7 cellular contexts compared by ENCODE assay signal in genomic region chr7:106178593-106179134, GRCh38.
DNase-seq lines count a peak whose midpoint lies in the region; ATAC-seq, FAIRE-seq and TF ChIP-seq lines count a peak whose summit lies in the region.

No MANE protein-coding gene starts in this region.

- no peak overlapping the region for H2AFZ ChIP-seq in endothelial cell of umbilical vein (ENCODE audit: low read depth, low read length)

- H4K20me1 ChIP-seq in endothelial cell of umbilical vein (replicated peaks; ENCODE audit: control insufficient read depth, extremely low read depth, insufficient read depth, low read length), result no peaks in the 10 kb centered on the region

- no peak overlapping the region for H3K9ac ChIP-seq in endothelial cell of umbilical vein (replicated peaks; ENCODE audit: extremely low read depth, insufficient read depth, low read length)

- H3K79me2 ChIP-seq in endothelial cell of umbilical vein (ENCODE audit: control insufficient read depth, insufficient read depth, low read length), result no peaks in the 10 kb centered on the region

- in situ Hi-C loops in gastrocnemius medialis (cut with MboI; ENCODE audit: low sequenced_read_pairs in 4 of 4), result loop anchor here (5.0 to 25.0 kb wide), 5 partner anchors 106 to 484 kb away; partner anchors contain the start of genes NAMPT (in 3 of the 4) and CCDC71L (in 1 of the 4)

- H3K4me3 ChIP-seq in endothelial cell of umbilical vein (replicated peaks in 1 of 3; ENCODE audit: insufficient read depth in 1 of 3, low read depth in 1 of 3, low read length in 3 of 3) (no peak overlapping the region), gastrocnemius medialis (no peak overlapping the region)

- H3K4me1 ChIP-seq in endothelial cell of umbilical vein (ENCODE audit: control insufficient read depth, extremely low read depth, insufficient read depth, low read length) (no peaks in the 10 kb centered on the region), gastrocnemius medialis (peaks cover 18% of the 10 kb centered on the region in 2 donors)

- CTCF ChIA-PET in endothelial cell of umbilical vein (lab: Charles Lee), result interaction anchor here (0.6 to 12.8 kb wide), 23 partner anchors 12 to 972 kb away, joined by 3 to 285 read pairs (median 4); partner anchors contain the start of genes CCDC71L and NAMPT

- no peak for DNase-seq in GM12891 (ENCODE audit: insufficient read length, low spot score)
- peak; percentile 17 for DNase-seq in NCI-H526 treated with DMSO at 0.1 percent for 48 hours (lab: John Stamatoyannopoulos, UW)
- DNase-seq in endothelial cell of umbilical vein (ENCODE audit: low read depth, low spot score), result peak; percentile 67
- DNase-seq in gastrocnemius medialis, result no peak
- no peak for DNase-seq in NOMO-1 (lab: John Stamatoyannopoulos, UW; ENCODE audit: unreplicated experiment in 2 of 2)
- no peak for DNase-seq in GM20000 (ENCODE audit: low spot score)

- TF ChIP-seq POLR2A in GM12891 (IDR thresholded peaks at IDR 0.05; ENCODE audit: low read depth, low read length), result no peak
- no peak for TF ChIP-seq POLR2A in endothelial cell of umbilical vein (IDR thresholded peaks at IDR 0.05; ENCODE audit: low read depth, low read length)
- no peak for TF ChIP-seq POLR2A in gastrocnemius medialis (IDR thresholded peaks at IDR 0.05)

- H3K27me3 ChIP-seq in endothelial cell of umbilical vein (ENCODE audit: control insufficient read depth in 2 of 2, insufficient read depth in 2 of 2, low read length in 2 of 2) (no peaks in the 10 kb centered on the region), gastrocnemius medialis (no peaks in the 10 kb centered on the region)

- no peak overlapping the region for H3K4me2 ChIP-seq in endothelial cell of umbilical vein (ENCODE audit: insufficient read depth, low read length)

- H3K27ac ChIP-seq in endothelial cell of umbilical vein (ENCODE audit: insufficient read depth, low read depth, low read length), result no peak overlapping the region
- peak overlapping the region; percentile 69 to 73 (median 71) for H3K27ac ChIP-seq in gastrocnemius medialis

- no peaks in the 10 kb centered on the region for H3K9me1 ChIP-seq in endothelial cell of umbilical vein (replicated peaks; ENCODE audit: control insufficient read depth, extremely low read depth, insufficient read depth, low read length)

- H3K9me3 ChIP-seq in endothelial cell of umbilical vein (replicated peaks; ENCODE audit: control insufficient read depth, insufficient read depth, low read length) (no peaks in the 10 kb centered on the region), gastrocnemius medialis (no peaks in the 10 kb centered on the region)

- FAIRE-seq in GM12891 (lab: Jason Lieb, UNC) (peak; percentile 16), endothelial cell of umbilical vein (lab: Jason Lieb, UNC) (peak; percentile 72)

- BruUV-seq in endothelial cell of umbilical vein (replicated peaks; lab: Mats Ljungman, UMichigan), result no TSS peak

- dilution Hi-C loops in endothelial cell of umbilical vein (cut with MboI; ENCODE audit: extremely low pct_ligation_motif_present, low sequenced_read_pairs), result no loop called here

- POLR2A ChIA-PET in endothelial cell of umbilical vein (lab: Charles Lee), result interaction anchor here (1.7 kb wide), 1 partner anchor 106 kb away, joined by 6 read pairs; the partner anchor contains the start of gene NAMPT

- TF ChIP-seq CTCF in endothelial cell of umbilical vein (IDR thresholded peaks at IDR 0.05; ENCODE audit: extremely low read depth in 1 of 2, insufficient read depth in 1 of 2, low read depth in 1 of 2, low read length in 2 of 2) (peak; percentile 24 to 42), gastrocnemius medialis (IDR thresholded peaks at IDR 0.05 in 4 of 5, conservative IDR thresholded peaks at IDR 0.05 in 1 of 5) (no peak), GM20000 (IDR thresholded peaks at IDR 0.05; ENCODE audit: extremely low read depth, missing control alignments) (no peak)

- ATAC-seq in gastrocnemius medialis, result peak; percentile 41 to 42
- no peak for ATAC-seq in GM18858 (IDR thresholded peaks at IDR 0.05; ENCODE audit: unreplicated experiment)

- intact Hi-C loops in endothelial cell of umbilical vein (cut with micrococcal nuclease), result loop anchor here (5.0 kb wide), 2 partner anchors 84 to 414 kb away; no protein-coding TSS in a partner anchor
- intact Hi-C loops in gastrocnemius medialis (cut with DNase I; ENCODE audit: low total_unique reads), result loop anchor here (5.0 kb wide), 4 partner anchors 244 to 974 kb away; partner anchors contain the start of gene CCDC71L

- H3K36me3 ChIP-seq in endothelial cell of umbilical vein (ENCODE audit: control insufficient read depth in 2 of 2, extremely low read depth in 1 of 2, insufficient read depth in 2 of 2, low read length in 2 of 2) (no peaks in the 10 kb centered on the region), gastrocnemius medialis (no peaks in the 10 kb centered on the region)

TF ChIP-seq in GM12891, 5 proteins besides CTCF, POLR2A, EP300 and RAD21:
- no peak for TF ChIP-seq POU2F2 (IDR thresholded peaks at IDR 0.05; ENCODE audit: low read depth, low read length)
- TF ChIP-seq TAF1 (IDR thresholded peaks at IDR 0.05; ENCODE audit: low read depth, low read length), result no peak
TF ChIP-seq in GM12891: peak in this region for 0.

TF ChIP-seq in endothelial cell of umbilical vein, 7 proteins besides CTCF, POLR2A, EP300 and RAD21:
- no peak for TF ChIP-seq GATA2 (IDR thresholded peaks at IDR 0.05; ENCODE audit: insufficient read depth, insufficient read length, low read depth, low read length)
- TF ChIP-seq MYC (IDR thresholded peaks at IDR 0.05; ENCODE audit: low read depth, low read length), result no peak
- no peak for TF ChIP-seq FOS (IDR thresholded peaks at IDR 0.05; ENCODE audit: borderline replicate concordance, insufficient read depth, low read length)
- no peak for TF ChIP-seq MAX (IDR thresholded peaks at IDR 0.05; ENCODE audit: insufficient read depth, insufficient read length)
- TF ChIP-seq POLR2AphosphoS5 (IDR thresholded peaks at IDR 0.05; ENCODE audit: insufficient read depth, low read depth, low read length), result no peak
TF ChIP-seq in endothelial cell of umbilical vein: peak in this region for 0.

Comparison
In these comparisons a context has a peak if more than half of its experiments do, and no peak if none do; other contexts are left out.
1. DNase-seq: peak in NCI-H526 treated with DMSO at 0.1 percent for 48 hours (single experiment) and endothelial cell of umbilical vein (single experiment); none in GM12891 (single experiment), gastrocnemius medialis (0 of 2), NOMO-1 (0 of 2) and GM20000 (single experiment).
2. CTCF ChIP-seq: peak in endothelial cell of umbilical vein (2 of 2); none in gastrocnemius medialis (0 of 5) and GM20000 (single experiment).